Comparison of ENCODE assay signal across 7 cellular contexts in genomic region chr19:13978721-13979191, GRCh38. TPM values are rescaled to one million over a fixed set of nuclear protein-coding genes. Genes with fewer than 3 reads are reported as not detected.
DNase-seq lines count a peak whose midpoint lies in the region; ATAC-seq and TF ChIP-seq lines count a peak whose summit lies in the region.
"Had no signal": no experiment of that assay in that cellular context is flagged by ENCODE, and none has a peak within 500 bp of the region (broad histone marks: within the 10 kb centered on the region; RNA-seq: fewer than 3 reads in every experiment).

No MANE protein-coding gene starts in this region.

- H3K27me3 Mint-ChIP-seq in activated T-helper 2 cell treated with anti-CD3 and anti-CD28 coated beads, Interferon-gamma antibody, Interleukin-2, Interleukin-4, amounts not matched to agents 10 μg/mL and 5 μg/mL and 100 μg/mL, durations not matched to agents 14 hours and 24 hours and 36 hours (ENCODE audit: low read depth) = no peaks in the 10 kb centered on the region

- peaks cover 53% of the 10 kb centered on the region for H3K4me1 ChIP-seq in OCI-LY7 (ENCODE audit: insufficient read depth, low read length, poor library complexity, severe bottlenecking)

- H3K9me3 Mint-ChIP-seq in activated T-helper 2 cell treated with anti-CD3 and anti-CD28 coated beads, Interferon-gamma antibody, Interleukin-2, Interleukin-4, amounts not matched to agents 10 μg/mL and 5 μg/mL and 100 μg/mL, durations not matched to agents 14 hours and 24 hours and 36 hours = no peaks in the 10 kb centered on the region

- no peak overlapping the region for H3K4me3 Mint-ChIP-seq in activated T-helper 2 cell treated with anti-CD3 and anti-CD28 coated beads, Interferon-gamma antibody, Interleukin-2, Interleukin-4, amounts not matched to agents 10 μg/mL and 5 μg/mL and 100 μg/mL, durations not matched to agents 14 hours and 24 hours and 36 hours (ENCODE audit: low read depth)

- no peaks in the 10 kb centered on the region for H3K79me2 ChIP-seq in OCI-LY7 (ENCODE audit: insufficient read depth, low read depth, low read length)

- H3K4me1 Mint-ChIP-seq in activated T-helper 2 cell treated with anti-CD3 and anti-CD28 coated beads, Interferon-gamma antibody, Interleukin-2, Interleukin-4, amounts not matched to agents 10 μg/mL and 5 μg/mL and 100 μg/mL, durations not matched to agents 14 hours and 24 hours and 36 hours (ENCODE audit: low read depth) = peaks cover 10% of the 10 kb centered on the region

- H3K4me3 ChIP-seq in OCI-LY7 (ENCODE audit: low read depth, low read length, poor library complexity, severe bottlenecking) (no peak overlapping the region), fibroblast of villous mesenchyme (ENCODE audit: low read depth, low read length) (peak overlapping the region; percentile 43), skin epidermis (peak overlapping the region; percentile 26 to 46 (median 27))

- H3K9me2 ChIP-seq in OCI-LY7 (ENCODE audit: insufficient read depth, low read length) = no peaks in the 10 kb centered on the region

- H2AFZ ChIP-seq in OCI-LY7 (ENCODE audit: low read length) = no peak overlapping the region; the same call in 1 of the 2 replicates

- H4K20me1 ChIP-seq in OCI-LY7 (ENCODE audit: insufficient read depth, low read length) = no peaks in the 10 kb centered on the region

- H3K9me3 ChIP-seq in OCI-LY7 (ENCODE audit: low read length) = no peaks in the 10 kb centered on the region

- no peak overlapping the region for H3K27ac Mint-ChIP-seq in activated T-helper 2 cell treated with anti-CD3 and anti-CD28 coated beads, Interferon-gamma antibody, Interleukin-2, Interleukin-4, amounts not matched to agents 10 μg/mL and 5 μg/mL and 100 μg/mL, durations not matched to agents 14 hours and 24 hours and 36 hours

- intact Hi-C loops in OCI-LY7 (cut with micrococcal nuclease; ENCODE audit: unreplicated experiment) = no loop called here
- intact Hi-C loops in activated T-helper 2 cell treated with anti-CD3 and anti-CD28 coated beads, Interferon-gamma antibody, Interleukin-2, Interleukin-4, amounts not matched to agents 10 μg/mL and 5 μg/mL and 100 μg/mL, durations not matched to agents 14 hours and 24 hours and 36 hours (cut with micrococcal nuclease) = no loop called here

- H3K27ac ChIP-seq in OCI-LY7 (ENCODE audit: low read depth, low read length, poor library complexity, severe bottlenecking) = no peak overlapping the region
- H3K27ac ChIP-seq in skin epidermis = peak overlapping the region in 19 of 21 experiments; percentile 19 to 83 (median 70)

- DNase-seq in OCI-LY7 (ENCODE audit: low spot score) (no peak), fibroblast of villous mesenchyme (ENCODE audit: low read depth) (no peak), NAMALWA (ENCODE audit: low spot score) (no peak)
- DNase-seq in activated T-helper 2 cell treated with anti-CD3 and anti-CD28 coated beads, Interferon-gamma antibody, Interleukin-2, Interleukin-4, amounts not matched to agents 10 μg/mL and 5 μg/mL and 100 μg/mL, durations not matched to agents 14 hours and 24 hours and 36 hours (ENCODE audit: low spot score) = no peak
- DNase-seq: activated CD4-positive, CD25-positive, alpha-beta regulatory T cell treated with anti-CD3 and anti-CD28 coated beads, Interleukin-2, amount 50 U/mL, for 72 hours had no signal

- no TSS peak for BruUV-seq in OCI-LY7 (replicated peaks; lab: Mats Ljungman, UMichigan)

- peak overlapping the region; percentile 22 for H3K4me2 ChIP-seq in OCI-LY7 (ENCODE audit: low read length)

- peaks cover 11% of the 10 kb centered on the region for H3K36me3 Mint-ChIP-seq in activated T-helper 2 cell treated with anti-CD3 and anti-CD28 coated beads, Interferon-gamma antibody, Interleukin-2, Interleukin-4, amounts not matched to agents 10 μg/mL and 5 μg/mL and 100 μg/mL, durations not matched to agents 14 hours and 24 hours and 36 hours (ENCODE audit: low read depth)

- no peak for ATAC-seq in GM18511 (IDR thresholded peaks at IDR 0.05; ENCODE audit: unreplicated experiment)

- peaks cover 35% of the 10 kb centered on the region for H3K36me3 ChIP-seq in OCI-LY7 (ENCODE audit: insufficient read depth, low read length)

- CTCF ChIA-PET in OCI-LY7 (lab: Charles Lee; ENCODE audit: unreplicated experiment) = no interaction called here

- TF ChIP-seq CTCF in OCI-LY7 (conservative IDR thresholded peaks at IDR 0.05; ENCODE audit: low read length) (no peak), fibroblast of villous mesenchyme (IDR thresholded peaks at IDR 0.05; ENCODE audit: insufficient read depth, low read depth, low read length) (no peak)

- POLR2A ChIA-PET in OCI-LY7 (lab: Charles Lee) = interaction anchor here (0.8 kb wide), 1 partner anchor 21 kb away, joined by 5 read pairs; no protein-coding TSS in a partner anchor

RNA-seq across cellular contexts. Expression of gene DCAF15, which starts 26.4 kb away (rescaled TPM):
- 61.0 and 71.3 TPM in 2 replicates for total RNA-seq in OCI-LY7 (2014; rRNA removed; shearing (Covaris generic))
- 86.2 and 97.3 TPM in 2 replicates for total RNA-seq in OCI-LY7 (2022)
- 13.4 and 13.9 TPM in 2 replicates for total RNA-seq in fibroblast of villous mesenchyme
- total RNA-seq in activated T-helper 2 cell treated with anti-CD3 and anti-CD28 coated beads, Interferon-gamma antibody, Interleukin-2, Interleukin-4, amounts not matched to agents 10 μg/mL and 5 μg/mL and 100 μg/mL, durations not matched to agents 14 hours and 24 hours and 36 hours = 60.6 and 64.0 TPM in 2 replicates

RNA-seq across cellular contexts. Expression of gene RFX1, which starts 27.4 kb away (rescaled TPM):
- 3.5 and 4.4 TPM in 2 replicates for total RNA-seq in OCI-LY7 (2014; rRNA removed; shearing (Covaris generic))
- total RNA-seq in OCI-LY7 (2022) = 13.8 and 17.4 TPM in 2 replicates
- 2.3 and 2.6 TPM in 2 replicates for total RNA-seq in fibroblast of villous mesenchyme
- 15.7 and 17.0 TPM in 2 replicates for total RNA-seq in activated T-helper 2 cell treated with anti-CD3 and anti-CD28 coated beads, Interferon-gamma antibody, Interleukin-2, Interleukin-4, amounts not matched to agents 10 μg/mL and 5 μg/mL and 100 μg/mL, durations not matched to agents 14 hours and 24 hours and 36 hours

RNA-seq across cellular contexts. Expression of gene PODNL1, which starts 40.5 kb away (rescaled TPM):
- 0.16 TPM in 1 of 2 replicates, not detected in the other for total RNA-seq in OCI-LY7 (2014; rRNA removed; shearing (Covaris generic))
- total RNA-seq in OCI-LY7 (2022) = 0.20 TPM in 1 of 2 replicates, not detected in the other
- 2.6 TPM in 2 replicates for total RNA-seq in fibroblast of villous mesenchyme
- total RNA-seq in activated T-helper 2 cell treated with anti-CD3 and anti-CD28 coated beads, Interferon-gamma antibody, Interleukin-2, Interleukin-4, amounts not matched to agents 10 μg/mL and 5 μg/mL and 100 μg/mL, durations not matched to agents 14 hours and 24 hours and 36 hours = 0.41 TPM in 1 of 2 replicates, not detected in the other

RNA-seq across cellular contexts. Expression of gene RLN3, which starts 49.2 kb away (rescaled TPM):
- not detected in 2 replicates for total RNA-seq in OCI-LY7 (2014; rRNA removed; shearing (Covaris generic))
- total RNA-seq in OCI-LY7 (2022) (not detected in 2 replicates), fibroblast of villous mesenchyme (not detected in 2 replicates)
- total RNA-seq in activated T-helper 2 cell treated with anti-CD3 and anti-CD28 coated beads, Interferon-gamma antibody, Interleukin-2, Interleukin-4, amounts not matched to agents 10 μg/mL and 5 μg/mL and 100 μg/mL, durations not matched to agents 14 hours and 24 hours and 36 hours = not detected in 2 replicates

RNA-seq across cellular contexts. Expression of gene IL27RA, which starts 52.8 kb away (rescaled TPM):
- total RNA-seq in OCI-LY7 (2014; rRNA removed; shearing (Covaris generic)) = 5.2 and 6.7 TPM in 2 replicates
- 6.0 and 9.0 TPM in 2 replicates for total RNA-seq in OCI-LY7 (2022)
- 2.9 and 3.9 TPM in 2 replicates for total RNA-seq in fibroblast of villous mesenchyme
- 76.6 and 79.1 TPM in 2 replicates for total RNA-seq in activated T-helper 2 cell treated with anti-CD3 and anti-CD28 coated beads, Interferon-gamma antibody, Interleukin-2, Interleukin-4, amounts not matched to agents 10 μg/mL and 5 μg/mL and 100 μg/mL, durations not matched to agents 14 hours and 24 hours and 36 hours
